In the genomic region with DNA sequence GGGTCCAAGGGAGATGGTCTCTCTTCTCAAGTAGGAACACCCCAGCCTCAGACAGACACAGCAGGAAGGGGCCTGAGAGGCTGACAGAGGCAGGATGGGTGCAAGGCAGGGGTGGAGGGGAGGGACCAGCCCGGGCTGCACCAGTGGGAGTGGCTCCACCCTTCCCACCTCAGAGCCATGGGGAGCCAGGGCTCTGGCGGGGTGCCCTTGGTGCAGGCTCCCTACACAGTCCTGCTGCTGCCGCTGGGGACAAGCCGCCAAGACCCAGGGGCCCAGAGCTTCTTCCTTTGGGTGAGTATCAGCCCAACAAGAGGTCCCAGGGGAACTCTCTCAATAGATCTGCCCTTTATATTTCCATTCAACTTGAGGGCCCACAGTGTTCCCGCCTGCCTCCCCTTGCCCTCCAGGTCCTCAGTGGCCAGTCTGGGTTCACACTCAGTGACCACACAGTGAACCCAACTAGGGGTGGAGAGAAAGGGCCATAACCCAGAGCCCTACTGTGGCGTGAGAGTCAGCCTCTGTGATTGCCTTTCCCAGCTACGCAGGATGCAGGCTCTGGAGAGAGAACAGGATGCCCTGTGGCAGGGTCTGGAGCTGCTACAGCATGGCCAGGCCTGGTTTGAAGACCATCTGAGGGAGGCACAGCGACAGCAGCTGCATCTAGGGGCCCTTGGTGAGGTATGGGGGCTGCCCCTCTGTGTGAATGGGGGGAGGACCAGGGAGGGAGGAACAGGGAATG, we compare ENCODE assay signal across 1 cellular context.
TF ChIP-seq lines count a peak whose summit lies in the region.

No MANE protein-coding gene starts in this region.

TF ChIP-seq in GM12878, 131 proteins besides CTCF, POLR2A, EP300 and RAD21:
- TF ChIP-seq TBL1XR1 (IDR thresholded peaks at IDR 0.05; ENCODE audit: low read depth, low read length), result no peak
- TF ChIP-seq, protein P1, sequence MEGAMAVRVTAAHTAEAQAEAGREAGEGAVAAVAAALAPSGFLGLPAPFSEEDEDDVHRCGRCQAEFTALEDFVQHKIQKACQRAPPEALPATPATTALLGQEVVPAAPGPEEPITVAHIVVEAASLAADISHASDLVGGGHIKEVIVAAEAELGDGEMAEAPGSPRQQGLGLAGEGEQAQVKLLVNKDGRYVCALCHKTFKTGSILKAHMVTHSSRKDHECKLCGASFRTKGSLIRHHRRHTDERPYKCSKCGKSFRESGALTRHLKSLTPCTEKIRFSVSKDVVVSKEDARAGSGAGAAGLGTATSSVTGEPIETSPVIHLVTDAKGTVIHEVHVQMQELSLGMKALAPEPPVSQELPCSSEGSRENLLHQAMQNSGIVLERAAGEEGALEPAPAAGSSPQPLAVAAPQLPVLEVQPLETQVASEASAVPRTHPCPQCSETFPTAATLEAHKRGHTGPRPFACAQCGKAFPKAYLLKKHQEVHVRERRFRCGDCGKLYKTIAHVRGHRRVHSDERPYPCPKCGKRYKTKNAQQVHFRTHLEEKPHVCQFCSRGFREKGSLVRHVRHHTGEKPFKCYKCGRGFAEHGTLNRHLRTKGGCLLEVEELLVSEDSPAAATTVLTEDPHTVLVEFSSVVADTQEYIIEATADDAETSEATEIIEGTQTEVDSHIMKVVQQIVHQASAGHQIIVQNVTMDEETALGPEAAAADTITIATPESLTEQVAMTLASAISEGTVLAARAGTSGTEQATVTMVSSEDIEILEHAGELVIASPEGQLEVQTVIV (IDR thresholded peaks at IDR 0.05; ENCODE audit: borderline replicate concordance, partially characterized antibody), result peak; percentile 7
